ENCODE assay signal across 27 cellular contexts in the genomic region with DNA sequence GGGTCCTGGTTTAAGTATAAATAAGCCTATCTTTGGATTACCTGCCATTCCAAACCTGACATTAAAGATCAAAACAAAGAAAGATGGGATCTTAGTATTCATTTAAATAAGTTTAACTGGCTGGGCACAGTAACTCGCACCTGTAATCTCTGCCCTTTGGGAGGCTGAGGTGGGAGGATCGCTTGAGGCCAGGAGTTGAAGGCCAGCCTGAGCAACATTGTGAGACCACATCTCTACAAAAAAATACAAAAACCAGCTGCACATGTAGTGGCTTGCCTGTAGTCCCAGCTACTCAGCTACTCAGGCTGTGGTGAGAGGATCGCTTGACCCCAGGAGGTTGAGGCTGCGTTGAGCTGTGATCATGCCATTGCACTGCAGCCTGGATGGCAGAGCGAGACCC.
"Had no signal": no experiment of that assay in that cellular context is flagged by ENCODE, and none has a peak within 500 bp of the region (broad histone marks: within the 10 kb centered on the region; RNA-seq: fewer than 3 reads in every experiment).

No MANE protein-coding gene starts in this region.

- H3K4me3 Mint-ChIP-seq: immature natural killer cell; naive thymus-derived CD8-positive, alpha-beta T cell; nephron; neural crest cell; stimulated activated effector memory CD8-positive, alpha-beta T cell treated with anti-CD3 and anti-CD28 coated beads, Interleukin-12 subunit alpha, Interleukin-12 subunit beta, amount 100 ng/mL, for 72 hours; stimulated activated naive CD8-positive, alpha-beta T cell treated with anti-CD3 and anti-CD28 coated beads, Interleukin-15, Interleukin-2, amounts not matched to agents 100 ng/mL and 50 ng/mL, for 24 hours had no signal

- H3K27me3 ChIP-seq: left lung, right atrium auricular region, spleen, suprapubic skin, tibial artery, upper lobe of right lung had no signal

- H2AFZ ChIP-seq: parathyroid adenoma had no signal

- DNase-seq: hypothalamus; immature natural killer cell; kidney; left colon; left lung; lower lobe of right lung; mammary epithelial cell; mesenchymal stem cell; naive thymus-derived CD8-positive, alpha-beta T cell; nucleus accumbens; spleen; stimulated activated CD4-positive, alpha-beta T cell treated with anti-CD3 and anti-CD28 coated beads, Interleukin-4, amount 100 ng/mL, for 24 hours; stimulated activated naive CD4-positive, alpha-beta T cell; tibial artery; trophoblast cell; upper lobe of right lung had no signal

- H3K36me3 Mint-ChIP-seq: immature natural killer cell; stimulated activated effector memory CD8-positive, alpha-beta T cell treated with anti-CD3 and anti-CD28 coated beads, Interleukin-12 subunit alpha, Interleukin-12 subunit beta, amount 100 ng/mL, for 72 hours had no signal

- H3K27ac Mint-ChIP-seq: naive thymus-derived CD8-positive, alpha-beta T cell; progenitor cell of endocrine pancreas; stimulated activated effector memory CD8-positive, alpha-beta T cell treated with anti-CD3 and anti-CD28 coated beads, Interleukin-12 subunit alpha, Interleukin-12 subunit beta, amount 100 ng/mL, for 72 hours; stimulated activated naive CD8-positive, alpha-beta T cell treated with anti-CD3 and anti-CD28 coated beads, Interleukin-15, Interleukin-2, amounts not matched to agents 100 ng/mL and 50 ng/mL, for 24 hours had no signal

- H3K4me3 ChIP-seq: left lung, lower lobe of right lung, right atrium auricular region, skin epidermis, spleen, suprapubic skin, thoracic aorta, tibial artery, upper lobe of right lung had no signal

- H3K27ac ChIP-seq: left lung, lower lobe of right lung, parathyroid adenoma, right atrium auricular region, skin epidermis, spleen, suprapubic skin, thoracic aorta, tibial artery, upper lobe of right lung had no signal

- H3K36me3 ChIP-seq: left lung, lower lobe of right lung, right atrium auricular region, spleen, suprapubic skin, thoracic aorta, tibial artery, upper lobe of right lung had no signal

- ATAC-seq: left colon; left lung; lower lobe of right lung; naive thymus-derived CD8-positive, alpha-beta T cell; sciatic nerve; stimulated activated effector memory CD8-positive, alpha-beta T cell treated with anti-CD3 and anti-CD28 coated beads, Interleukin-12 subunit alpha, Interleukin-12 subunit beta, amount 100 ng/mL, for 72 hours; upper lobe of right lung had no signal

- H3K27me3 Mint-ChIP-seq: naive thymus-derived CD8-positive, alpha-beta T cell; progenitor cell of endocrine pancreas; stimulated activated naive CD8-positive, alpha-beta T cell treated with anti-CD3 and anti-CD28 coated beads, Interleukin-15, Interleukin-2, amounts not matched to agents 100 ng/mL and 50 ng/mL, for 24 hours had no signal

- H3K9me3 Mint-ChIP-seq: immature natural killer cell; nephron; neural crest cell; stimulated activated effector memory CD8-positive, alpha-beta T cell treated with anti-CD3 and anti-CD28 coated beads, Interleukin-12 subunit alpha, Interleukin-12 subunit beta, amount 100 ng/mL, for 72 hours; stimulated activated naive CD8-positive, alpha-beta T cell treated with anti-CD3 and anti-CD28 coated beads, Interleukin-15, Interleukin-2, amounts not matched to agents 100 ng/mL and 50 ng/mL, for 24 hours had no signal
